1 cellular context compared by ENCODE assay signal in genomic region chr11:68998390-68998911, GRCh38.
TF ChIP-seq lines count a peak whose summit lies in the region.

No MANE protein-coding gene starts in this region.

TF ChIP-seq in K562, 482 proteins besides CTCF, POLR2A, EP300 and RAD21 (continued from another document):
- TF ChIP-seq MGA (IDR thresholded peaks at IDR 0.05) = peak; percentile 24; the same call in 1 of the 2 replicates
- TF ChIP-seq NR4A1 (CRISPR knock-in tag; IDR thresholded peaks at IDR 0.05) = no peak
- TF ChIP-seq NR4A1 (tag; IDR thresholded peaks at IDR 0.05) = no peak
- no peak for TF ChIP-seq ZNF311 (CRISPR knock-in tag; IDR thresholded peaks at IDR 0.05)
- TF ChIP-seq NFIC (IDR thresholded peaks at IDR 0.05) = peak; percentile 68
- TF ChIP-seq GABPA (tag; conservative IDR thresholded peaks at IDR 0.05; ENCODE audit: low read depth) = no peak
- no peak for TF ChIP-seq KDM5B (IDR thresholded peaks at IDR 0.05; ENCODE audit: insufficient replicate concordance, low read depth, low read length)
- peak; percentile 79 for TF ChIP-seq PRDM10 (IDR thresholded peaks at IDR 0.05; ENCODE audit: partially characterized antibody)
- TF ChIP-seq MAFG (tag; conservative IDR thresholded peaks at IDR 0.05) = peak; percentile 49
